Comparison of ENCODE assay signal across 20 cellular contexts in genomic region chr10:77892021-77892739, GRCh38. TPM values are rescaled to one million over a fixed set of nuclear protein-coding genes. Genes with fewer than 3 reads are reported as not detected.
DNase-seq lines count a peak whose midpoint lies in the region; ATAC-seq and TF ChIP-seq lines count a peak whose summit lies in the region.
"Had no signal": no experiment of that assay in that cellular context is flagged by ENCODE, and none has a peak within 500 bp of the region (broad histone marks: within the 10 kb centered on the region; RNA-seq: fewer than 3 reads in every experiment).

No MANE protein-coding gene starts in this region.

- ATAC-seq in foreskin keratinocyte (peak; percentile 33), upper lobe of right lung (no peak), HG02763 (IDR thresholded peaks at IDR 0.05; ENCODE audit: unreplicated experiment) (no peak), HG03175 (IDR thresholded peaks at IDR 0.05; ENCODE audit: unreplicated experiment) (no peak)
- ATAC-seq: activated T-cell treated with anti-CD3 and anti-CD28 coated beads, Interleukin-2, amount 50 U/mL, for 4 hours; HCT116; stimulated activated memory B cell treated with anti-CD40 and anti-IgM and Interleukin-4, amounts not matched to agents 10 μg/mL and 1 μg/mL and 100 μg/mL, for 72 hours had no signal

- H3K36me3 ChIP-seq in Caco-2 (ENCODE audit: control insufficient read depth, insufficient read depth, low read length), result no peaks in the 10 kb centered on the region
- H3K36me3 ChIP-seq in trophoblast cell (ENCODE audit: control insufficient read depth in 1 of 2, insufficient read depth in 2 of 2, low read length in 2 of 2), result peaks cover 0 to 2% of the 10 kb centered on the region in 2 experiments
- no peaks in the 10 kb centered on the region for H3K36me3 ChIP-seq in upper lobe of right lung

- H3K27me3 ChIP-seq in Caco-2 (replicated peaks; ENCODE audit: control insufficient read depth, insufficient read depth, low read length), result no peaks in the 10 kb centered on the region
- no peaks in the 10 kb centered on the region for H3K27me3 ChIP-seq in foreskin keratinocyte
- H3K27me3 ChIP-seq in trophoblast cell (ENCODE audit: insufficient read depth, low read length), result no peaks in the 10 kb centered on the region
- H3K27me3 ChIP-seq in upper lobe of right lung, result no peaks in the 10 kb centered on the region

- intact Hi-C loops in Caco-2 (cut with micrococcal nuclease; ENCODE audit: unreplicated experiment) (no loop called here), upper lobe of right lung (cut with DNase I) (no loop called here)

- no peak overlapping the region for H2BK12ac ChIP-seq in trophoblast cell (ENCODE audit: low read length)

- peaks cover 31% of the 10 kb centered on the region for H3K4me1 ChIP-seq in Caco-2
- H3K4me1 ChIP-seq in foreskin keratinocyte, result peaks cover 28% of the 10 kb centered on the region
- peaks cover 45 to 56% of the 10 kb centered on the region in 2 experiments for H3K4me1 ChIP-seq in trophoblast cell (ENCODE audit: control insufficient read depth in 1 of 2, insufficient read depth in 2 of 2, low read length in 2 of 2)
- peaks cover 14% of the 10 kb centered on the region for H3K4me1 ChIP-seq in upper lobe of right lung

- peaks cover 13% of the 10 kb centered on the region for H3K79me1 ChIP-seq in trophoblast cell (ENCODE audit: low read length)

- H3K9me3 ChIP-seq in Caco-2 (no peaks in the 10 kb centered on the region), trophoblast cell (ENCODE audit: insufficient read depth, low read depth, low read length) (peaks cover 2% of the 10 kb centered on the region), upper lobe of right lung (no peaks in the 10 kb centered on the region)

- no peak overlapping the region for H3K14ac ChIP-seq in trophoblast cell (ENCODE audit: low read length)

- peaks cover 10% of the 10 kb centered on the region for H3K79me2 ChIP-seq in trophoblast cell (ENCODE audit: control insufficient read depth, insufficient read depth, low read length, poor library complexity)

- H4K12ac ChIP-seq in trophoblast cell (ENCODE audit: low read depth, low read length), result no peak overlapping the region

- peak overlapping the region; percentile 52 for H3K4ac ChIP-seq in trophoblast cell (ENCODE audit: low read depth, low read length)

- peak overlapping the region; percentile 21 for H3K18ac ChIP-seq in trophoblast cell (ENCODE audit: low read length)

- H3K23ac ChIP-seq in trophoblast cell (ENCODE audit: low read length), result no peak overlapping the region

- H3K9ac ChIP-seq in trophoblast cell (ENCODE audit: low read length), result no peak overlapping the region

- H3K4me1 Mint-ChIP-seq in Caco-2 (ENCODE audit: low read depth, unreplicated experiment), result peaks cover 66% of the 10 kb centered on the region
- H3K4me1 Mint-ChIP-seq: stimulated activated memory B cell treated with anti-CD40 and anti-IgM and Interleukin-4, amounts not matched to agents 10 μg/mL and 1 μg/mL and 100 μg/mL, for 72 hours had no signal

- no peak overlapping the region for H2BK5ac ChIP-seq in trophoblast cell (ENCODE audit: low read depth, low read length, poor library complexity)

- POLR2A ChIA-PET in Caco-2 (lab: Charles Lee), result no interaction called here

- H3K4me3 ChIP-seq in Caco-2 (ENCODE audit: low read depth, low read length) (no peak overlapping the region), trophoblast cell (ENCODE audit: low read depth, low read length) (no peak overlapping the region), upper lobe of right lung (no peak overlapping the region), coronary artery (no peak overlapping the region)
- H3K4me3 ChIP-seq: SK-N-MC, smooth muscle cell had no signal

- no peak overlapping the region for H3K4me2 ChIP-seq in trophoblast cell (ENCODE audit: low read length)
- H3K4me2 ChIP-seq: smooth muscle cell had no signal

- H3K27ac Mint-ChIP-seq in Caco-2 (ENCODE audit: unreplicated experiment), result peak overlapping the region; percentile 40
- H3K27ac Mint-ChIP-seq: activated naive CD8-positive, alpha-beta T cell treated with anti-CD3 and anti-CD28 coated beads for 36 hours; stimulated activated memory B cell treated with anti-CD40 and anti-IgM and Interleukin-4, amounts not matched to agents 10 μg/mL and 1 μg/mL and 100 μg/mL, for 72 hours had no signal

- H3K27me3 Mint-ChIP-seq in Caco-2 (ENCODE audit: insufficient read depth, unreplicated experiment), result no peaks in the 10 kb centered on the region
- H3K27me3 Mint-ChIP-seq: activated naive CD8-positive, alpha-beta T cell treated with anti-CD3 and anti-CD28 coated beads for 36 hours had no signal

- no peak overlapping the region for H3K4me3 Mint-ChIP-seq in Caco-2 (ENCODE audit: unreplicated experiment)
- H3K4me3 Mint-ChIP-seq: activated naive CD8-positive, alpha-beta T cell treated with anti-CD3 and anti-CD28 coated beads for 36 hours; activated T-cell treated with anti-CD3 and anti-CD28 coated beads, Interleukin-2, amount 50 U/mL, for 4 hours; stimulated activated memory B cell treated with anti-CD40 and anti-IgM and Interleukin-4, amounts not matched to agents 10 μg/mL and 1 μg/mL and 100 μg/mL, for 72 hours had no signal

- CTCF ChIA-PET in Caco-2 (lab: Charles Lee), result no interaction called here

- BruUV-seq in Caco-2 (replicated peaks; lab: Mats Ljungman, UMichigan), result no TSS peak

- DNase-seq in Caco-2, result no peak
- peak; percentile 31 for DNase-seq in NCI-H2171 (lab: John Stamatoyannopoulos, UW)
- no peak for DNase-seq in foreskin keratinocyte
- no peak for DNase-seq in trophoblast cell
- DNase-seq in upper lobe of right lung, result no peak
- no peak for DNase-seq in coronary artery (ENCODE audit: low spot score)
- DNase-seq: activated CD4-positive, alpha-beta T cell treated with anti-CD3 and anti-CD28 coated beads, Interleukin-2, amount 50 U/mL, for 48 hours; activated naive CD8-positive, alpha-beta T cell treated with anti-CD3 and anti-CD28 coated beads for 36 hours; activated T-cell treated with anti-CD3 and anti-CD28 coated beads, Interleukin-2, amount 50 U/mL, for 4 hours; central memory CD4-positive, alpha-beta T cell; foreskin fibroblast; IMR-90; NCI-H1048; occipital lobe had no signal

- H2BK120ac ChIP-seq in trophoblast cell (ENCODE audit: insufficient read depth, low read length, poor library complexity), result no peak overlapping the region

- no CpG with 5 or more reads among the region's 8 CpGs for WGBS in trophoblast cell (ENCODE audit: extremely low coverage, insufficient coverage, insufficient read length)

- no peak overlapping the region for H2AFZ ChIP-seq in trophoblast cell (ENCODE audit: insufficient read depth, low read length, poor library complexity)

- no peak overlapping the region for H4K8ac ChIP-seq in trophoblast cell (ENCODE audit: low read depth, low read length)

- H3K9me3 Mint-ChIP-seq in Caco-2 (ENCODE audit: unreplicated experiment), result no peaks in the 10 kb centered on the region
- H3K9me3 Mint-ChIP-seq: activated naive CD8-positive, alpha-beta T cell treated with anti-CD3 and anti-CD28 coated beads for 36 hours; activated T-cell treated with anti-CD3 and anti-CD28 coated beads, Interleukin-2, amount 50 U/mL, for 4 hours; stimulated activated memory B cell treated with anti-CD40 and anti-IgM and Interleukin-4, amounts not matched to agents 10 μg/mL and 1 μg/mL and 100 μg/mL, for 72 hours had no signal

- no peak overlapping the region for H2AK5ac ChIP-seq in trophoblast cell (ENCODE audit: low read length)

- H3K36me3 Mint-ChIP-seq in Caco-2 (ENCODE audit: insufficient read depth, unreplicated experiment), result peaks cover 38% of the 10 kb centered on the region
- H3K36me3 Mint-ChIP-seq: activated naive CD8-positive, alpha-beta T cell treated with anti-CD3 and anti-CD28 coated beads for 36 hours; stimulated activated memory B cell treated with anti-CD40 and anti-IgM and Interleukin-4, amounts not matched to agents 10 μg/mL and 1 μg/mL and 100 μg/mL, for 72 hours had no signal

- TF ChIP-seq CTCF in Caco-2 (IDR thresholded peaks at IDR 0.05; ENCODE audit: insufficient read depth in 1 of 2, low read depth in 1 of 2, low read length in 1 of 2, severe bottlenecking in 1 of 2, unreplicated experiment in 1 of 2) (no peak), foreskin keratinocyte (conservative IDR thresholded peaks at IDR 0.05) (no peak), upper lobe of right lung (IDR thresholded peaks at IDR 0.05) (no peak), coronary artery (IDR thresholded peaks at IDR 0.05) (no peak)

- H4K91ac ChIP-seq in trophoblast cell (ENCODE audit: low read depth, low read length), result no peak overlapping the region

- no peak overlapping the region for H3K27ac ChIP-seq in foreskin keratinocyte
- no peak overlapping the region for H3K27ac ChIP-seq in trophoblast cell (ENCODE audit: low read depth, low read length)
- H3K27ac ChIP-seq in upper lobe of right lung, result no peak overlapping the region
- no peak overlapping the region for H3K27ac ChIP-seq in coronary artery
- H3K27ac ChIP-seq: SK-N-MC had no signal

RNA-seq across cellular contexts. Expression of gene DLG5, which starts 34.4 kb away (rescaled TPM):
- total RNA-seq in Caco-2 (2022), result 65.9 and 69.7 TPM in 2 replicates
- 66.7 and 74.8 TPM in 2 replicates for total RNA-seq in foreskin keratinocyte
- 25.1 and 29.0 TPM in 2 replicates for polyA plus RNA-seq in foreskin keratinocyte
- 82.9 and 86.6 TPM in 2 replicates for polyA plus RNA-seq in trophoblast cell (2013)
- 19.3 TPM for total RNA-seq in upper lobe of right lung
